Comparison of ENCODE assay signal across 7 cellular contexts in genomic region chrX:133706890-133707289, GRCh38.
"Had no signal": no experiment of that assay in that cellular context is flagged by ENCODE, and none has a peak within 500 bp of the region (broad histone marks: within the 10 kb centered on the region; RNA-seq: fewer than 3 reads in every experiment).

No MANE protein-coding gene starts in this region.

- H3K4me3 ChIP-seq: GM12878 had no signal

- DNase-seq: GDM1, GF-D8 had no signal

- ATAC-seq: GM12878 had no signal

- FAIRE-seq: GM12878, GM12891, GM12892, GM18507, GM19239 had no signal
